Comparison of ENCODE assay signal across 11 cellular contexts in genomic region chr5:56249074-56249473, GRCh38. TPM values are rescaled to one million over a fixed set of nuclear protein-coding genes. Genes with fewer than 3 reads are reported as not detected.
DNase-seq lines count a peak whose midpoint lies in the region; ATAC-seq, FAIRE-seq and TF ChIP-seq lines count a peak whose summit lies in the region.
"Not testable (repeated sequence)": the region's sequence is repeated elsewhere in the genome, so short reads cannot be mapped to it uniquely, and the experiment has no call there.
"Had no signal": no experiment of that assay in that cellular context is flagged by ENCODE, and none has a peak within 500 bp of the region (broad histone marks: within the 10 kb centered on the region; RNA-seq: fewer than 3 reads in every experiment).

No MANE protein-coding gene starts in this region.

- RAD21 ChIA-PET in HCT116 (lab: Charles Lee; ENCODE audit: low non-redundant PET in 1 of 2, low total read pairs in 2 of 2, uncharacterized antibody in 2 of 2, unreplicated experiment in 2 of 2): not testable (repeated sequence)

- POLR2A ChIA-PET in A549 (lab: Yijun Ruan, JAX); HCT116 (lab: Charles Lee); WTC11 (lab: Charles Lee); HepG2 (lab: Yijun Ruan, JAX): not testable (repeated sequence)
- POLR2A ChIA-PET in K562 (lab: Yijun Ruan, JAX): interaction anchor here (0.6 kb wide), 1 partner anchor 462 kb away, joined by 3 read pairs; no protein-coding TSS in a partner anchor

- H3K27ac ChIP-seq in A549; HCT116 (ENCODE audit: low read depth, low read length); K562 (ENCODE audit: extremely low read depth, low read depth, low read length); HepG2 (ENCODE audit: extremely low read length, insufficient read depth, low read length): not testable (repeated sequence)

- H3K27me3 Mint-ChIP-seq in WTC11 (ENCODE audit: low read depth): not testable (repeated sequence)

- TF ChIP-seq CTCF in A549 (IDR thresholded peaks at IDR 0.05); HCT116 (IDR thresholded peaks at IDR 0.05 in 2 of 3, conservative IDR thresholded peaks at IDR 0.05 in 1 of 3; ENCODE audit: borderline replicate concordance in 1 of 3, insufficient read depth in 1 of 3, low read depth in 2 of 3, low read length in 2 of 3); WTC11 (IDR thresholded peaks at IDR 0.05); K562 (IDR thresholded peaks at IDR 0.05 in 2 of 3, conservative IDR thresholded peaks at IDR 0.05 in 1 of 3; ENCODE audit: insufficient read depth in 2 of 3, low read depth in 1 of 3, low read length in 3 of 3); HepG2 (CRISPR knock-in tag; IDR thresholded peaks at IDR 0.05): not testable (repeated sequence)

- not testable (repeated sequence) for H3K9me2 ChIP-seq in HCT116 (ENCODE audit: insufficient read depth)

- not testable (repeated sequence) for TF ChIP-seq RAD21 in A549 (conservative IDR thresholded peaks at IDR 0.05 in 1 of 2, IDR thresholded peaks at IDR 0.05 in 1 of 2); HCT116 (IDR thresholded peaks at IDR 0.05; ENCODE audit: low read depth); K562 (CRISPR knock-in tag; conservative IDR thresholded peaks at IDR 0.05 in 1 of 2, IDR thresholded peaks at IDR 0.05 in 1 of 2); HepG2 (CRISPR knock-in tag; IDR thresholded peaks at IDR 0.05)

- not testable (repeated sequence) for ATAC-seq in A549, HCT116, WTC11, K562, HepG2

- peaks cover 23% of the 10 kb centered on the region for H3K9me3 Mint-ChIP-seq in WTC11

- intact Hi-C loops in HCT116 (cut with micrococcal nuclease); K562 (cut with micrococcal nuclease); HepG2 (cut with micrococcal nuclease; ENCODE audit: unreplicated experiment): not testable (repeated sequence)

- not testable (repeated sequence) for H3K27ac Mint-ChIP-seq in WTC11

- H3K79me2 ChIP-seq in HCT116 (ENCODE audit: insufficient read depth, low read length); K562 (ENCODE audit: control insufficient read depth, insufficient read depth, low read length); HepG2 (ENCODE audit: insufficient read depth, low read length): not testable (repeated sequence)

- H3K36me3 Mint-ChIP-seq in WTC11: not testable (repeated sequence)

- not testable (repeated sequence) for H3K4me1 ChIP-seq in A549; HCT116 (ENCODE audit: control insufficient read depth in 1 of 2, insufficient read depth in 2 of 2, low read length in 2 of 2); HepG2 (ENCODE audit: insufficient read depth, low read length)
- peaks cover 0 to 41% of the 10 kb centered on the region in 2 experiments; a peak in 4 of 5 replicates for H3K4me1 ChIP-seq in K562 (replicated peaks in 1 of 2; ENCODE audit: control insufficient read depth in 2 of 2, insufficient read depth in 2 of 2, low read length in 2 of 2)

- H3K4me2 ChIP-seq in A549; HCT116 (ENCODE audit: low read length); K562 (ENCODE audit: insufficient read depth, low read length); HepG2 (ENCODE audit: low read depth, low read length): not testable (repeated sequence)

- BruUV-seq in HCT116 (replicated peaks; lab: Mats Ljungman, UMichigan); K562 (replicated peaks; lab: Mats Ljungman, UMichigan); HepG2 (replicated peaks; lab: Mats Ljungman, UMichigan): not testable (repeated sequence)

- not testable (repeated sequence) for H3K4me1 Mint-ChIP-seq in WTC11

- not testable (repeated sequence) for H3K36me3 ChIP-seq in HCT116 (ENCODE audit: control insufficient read depth in 1 of 2, insufficient read depth in 2 of 2, low read length in 2 of 2); K562 (ENCODE audit: control insufficient read depth, insufficient read depth, low read length); HepG2 (replicated peaks in 1 of 2; ENCODE audit: control insufficient read depth in 1 of 2, insufficient read depth in 2 of 2, low read length in 2 of 2)

- H4K20me1 ChIP-seq in HCT116 (ENCODE audit: insufficient read depth); K562 (replicated peaks; ENCODE audit: control insufficient read depth, insufficient read depth, low read length); HepG2 (ENCODE audit: insufficient read depth, low read length): not testable (repeated sequence)

- TF ChIP-seq POLR2A in A549 (IDR thresholded peaks at IDR 0.05; ENCODE audit: low read length); HCT116 (IDR thresholded peaks at IDR 0.05; ENCODE audit: borderline replicate concordance, extremely low read depth, insufficient read depth, insufficient read length); K562 (conservative IDR thresholded peaks at IDR 0.05); HepG2 (IDR thresholded peaks at IDR 0.05; ENCODE audit: insufficient read depth in 1 of 2, low read depth in 2 of 2, low read length in 2 of 2): not testable (repeated sequence)

- H3K4me3 ChIP-seq in A549; HCT116 (replicated peaks in 1 of 2; ENCODE audit: low read depth in 1 of 2, low read length in 2 of 2); K562; HepG2 (replicated peaks in 1 of 3; ENCODE audit: insufficient read depth in 1 of 3, low read depth in 2 of 3, low read length in 3 of 3): not testable (repeated sequence)

- DNase-seq in A549 (ENCODE audit: low read depth in 1 of 2, low spot score in 1 of 2): peak in 1 of 2 experiments; percentile 11
- DNase-seq in HCT116 (ENCODE audit: low read depth, low spot score); WTC11 (ENCODE audit: low spot score); K562 (ENCODE audit: extremely low read depth in 1 of 4, low spot score in 3 of 4); HepG2 (ENCODE audit: low spot score): not testable (repeated sequence)
- peak; percentile 23 for DNase-seq in NAMALWA (ENCODE audit: low spot score)

- not testable (repeated sequence) for H3K27me3 ChIP-seq in HCT116 (ENCODE audit: insufficient read depth, low read length); K562 (ENCODE audit: control insufficient read depth in 2 of 2, insufficient read depth in 2 of 2, low read length in 2 of 2); HepG2 (ENCODE audit: control insufficient read depth in 1 of 2, insufficient read depth in 2 of 2, low read length in 2 of 2)

- not testable (repeated sequence) for H2AFZ ChIP-seq in HCT116 (ENCODE audit: low read depth, low read length, poor library complexity, severe bottlenecking); K562 (ENCODE audit: low read depth, low read length); HepG2 (ENCODE audit: low read length)

- not testable (repeated sequence) for H3K4me3 Mint-ChIP-seq in WTC11

- TF ChIP-seq EP300 in A549 (IDR thresholded peaks at IDR 0.05); K562 (IDR thresholded peaks at IDR 0.05; ENCODE audit: low read length); HepG2 (IDR thresholded peaks at IDR 0.05; ENCODE audit: low read depth in 2 of 2, low read length in 2 of 2); HepG2 (CRISPR knock-in tag; IDR thresholded peaks at IDR 0.05; ENCODE audit: borderline replicate concordance): not testable (repeated sequence)

- 46% methylated on average over 5 of the region's 5 CpGs for WGBS in A549 (ENCODE audit: missing lambda C conversion rate)
- 85% methylated on average over 5 of the region's 5 CpGs for WGBS in K562 (ENCODE audit: insufficient coverage, low coverage, missing lambda C conversion rate)
- 47% methylated on average over 5 of the region's 5 CpGs for WGBS in HepG2 (ENCODE audit: low lambda C conversion rate)

- not testable (repeated sequence) for H3K9me3 ChIP-seq in A549; HCT116 (ENCODE audit: control insufficient read depth in 1 of 2, insufficient read depth in 1 of 2, low read depth in 1 of 2, low read length in 2 of 2); K562 (replicated peaks; ENCODE audit: control insufficient read depth, insufficient read depth, low read depth, low read length); HepG2 (ENCODE audit: low read length)

- H3K9me1 ChIP-seq in K562 (ENCODE audit: control insufficient read depth, insufficient read depth, low read length): not testable (repeated sequence)

- CTCF ChIA-PET in A549 (lab: Yijun Ruan, JAX): interaction anchor here (1.4 to 1.9 kb wide), 2 partner anchors 15 to 22 kb away, joined by 4 to 5 read pairs; no protein-coding TSS in a partner anchor
- CTCF ChIA-PET in HCT116 (lab: Charles Lee); WTC11 (lab: Charles Lee); K562 (lab: Yijun Ruan, JAX; ENCODE audit: low intra/inter-chr PET ratio); HepG2 (lab: Yijun Ruan, JAX; ENCODE audit: low intra/inter-chr PET ratio, low total read pairs): not testable (repeated sequence)

- in situ Hi-C loops in K562 (cut with MboI); HepG2 (cut with HindIII; ENCODE audit: extremely low pct_ligation_motif_present, low pct_unique_long_range_greater_than_20kb): not testable (repeated sequence)

- not testable (repeated sequence) for FAIRE-seq in A549 (lab: Jason Lieb, UNC); K562 (lab: Jason Lieb, UNC); HepG2 (lab: Jason Lieb, UNC)

- H3K9ac ChIP-seq in HCT116 (ENCODE audit: low read length); K562 (ENCODE audit: insufficient read depth in 1 of 2, low read depth in 2 of 2, low read length in 2 of 2); HepG2 (ENCODE audit: insufficient read depth, low read depth, low read length): not testable (repeated sequence)

RNA-seq across cellular contexts. Expression of gene ANKRD55, which starts 15.9 kb away (rescaled TPM):
- polyA plus RNA-seq in A549 (2011; rRNA removed): 0.26 and 0.30 TPM in 2 replicates
- polyA plus RNA-seq in A549 (2012; cell fraction: cytosol; rRNA removed): 0.05 TPM in 2 replicates
- polyA plus RNA-seq in A549 (2012; cell fraction: nucleus; rRNA removed): 0.07 TPM in 1 of 2 replicates, not detected in the other
- 0.05 to 0.12 TPM (median 0.10 TPM) in 3 replicates for polyA plus RNA-seq in A549 (2017; fragmentation: RNase III; extraction: RNeasy Plus Mini Kit Qiagen cat#74134 plus additional on column Dnase treatment)
- polyA minus RNA-seq in A549 (2011; rRNA and poly(A)+ RNA removed): 0.49 TPM in 1 of 2 replicates, not detected in the other
- total RNA-seq in HCT116 (2021; ENCODE audit: unreplicated experiment): not detected
- polyA plus RNA-seq in HCT116 (2012): not detected in 2 replicates
- total RNA-seq in WTC11 (2021): not detected in 3 replicates
- 2.5 and 3.5 TPM in 2 replicates for total RNA-seq in K562 (2011; cell fraction: chromatin; rRNA removed; ENCODE audit: low replicate concordance)
- 0.92 and 2.2 TPM in 2 replicates for total RNA-seq in K562 (2011; cell fraction: nucleolus; rRNA removed)
- 1.6 and 2.2 TPM in 2 replicates for total RNA-seq in K562 (2011; cell fraction: nucleoplasm; rRNA removed)
- 4.4 and 4.8 TPM in 2 replicates for total RNA-seq in K562 (2014; rRNA removed)
- total RNA-seq in K562 (2014; rRNA removed; fragmentation: Illumina TruSeq; extraction: Trizol): 3.2 and 3.5 TPM in 2 replicates
- total RNA-seq in K562 (2015; rRNA removed; fragmentation: Illumina TruSeq; extraction: Trizol): 7.1 and 7.5 TPM in 2 replicates
- total RNA-seq in K562 (2021): 3.4 and 3.6 TPM in 2 replicates
- polyA plus RNA-seq in K562 (2011; rRNA removed): 2.3 and 10.6 TPM in 2 replicates
- polyA plus RNA-seq in K562 (2011; cell fraction: cytosol; rRNA removed): 2.2 and 8.9 TPM in 2 replicates
- 1.2 and 6.2 TPM in 2 replicates for polyA plus RNA-seq in K562 (2011; cell fraction: nucleus; rRNA removed)
- polyA plus RNA-seq in K562 (2012): 8.3 and 11.9 TPM in 2 replicates
- 5.8 and 6.5 TPM in 2 replicates for polyA plus RNA-seq in K562 (2014; fragmentation: Illumina TruSeq; extraction: Trizol)
- 10 to 100 TPM in 1 of 2 experiments, 1 to 10 TPM in 1; 10.0 to 10.2 TPM for polyA plus RNA-seq in K562 (2014; fragmentation: Nextera tagmentation; extraction: Ambion mirVana)
- polyA plus RNA-seq in K562 (2014; rRNA removed): 4.6 TPM in 2 replicates
- polyA minus RNA-seq in K562 (2011; rRNA and poly(A)+ RNA removed): 2.0 and 11.6 TPM in 2 replicates
- 4.0 TPM in 1 of 2 replicates, not detected in the other for polyA minus RNA-seq in K562 (2011; cell fraction: cytosol; rRNA and poly(A)+ RNA removed)
- 1.2 and 3.1 TPM in 2 replicates for polyA minus RNA-seq in K562 (2011; cell fraction: nucleus; rRNA and poly(A)+ RNA removed)
- 0.11 and 0.31 TPM in 2 replicates for total RNA-seq in HepG2 (2016; rRNA removed; fragmentation: Illumina TruSeq; extraction: Trizol)
- not detected in 2 replicates for total RNA-seq in HepG2 (2016; cell fraction: cytosol; rRNA removed; fragmentation: Illumina TruSeq; extraction: Trizol; ENCODE audit: low read depth)
- 0.17 TPM in 1 of 2 replicates, not detected in the other for total RNA-seq in HepG2 (2016; cell fraction: insoluble cytoplasmic fraction; rRNA removed; fragmentation: Illumina TruSeq; extraction: Trizol)
- 0.24 and 0.31 TPM in 2 replicates for total RNA-seq in HepG2 (2016; cell fraction: membrane; rRNA removed; fragmentation: Illumina TruSeq; extraction: Trizol)
- 0.25 TPM in 1 of 2 replicates, not detected in the other for total RNA-seq in HepG2 (2016; cell fraction: nucleus; rRNA removed; fragmentation: Illumina TruSeq; extraction: Trizol)
- polyA plus RNA-seq in HepG2 (2011; rRNA removed): 0.10 and 0.28 TPM in 2 replicates
- polyA plus RNA-seq in HepG2 (2011; cell fraction: cytosol; rRNA removed): 0.12 and 0.13 TPM in 2 replicates
- 0.09 and 0.18 TPM in 2 replicates for polyA plus RNA-seq in HepG2 (2011; cell fraction: nucleus; rRNA removed)
- polyA plus RNA-seq in HepG2 (2012): 0.12 TPM in 1 of 2 replicates, not detected in the other
- 0.15 and 0.29 TPM in 2 replicates for polyA plus RNA-seq in HepG2 (2016; cell fraction: cytosol; fragmentation: Illumina TruSeq; extraction: Trizol; ENCODE audit: low read depth)
- polyA plus RNA-seq in HepG2 (2016; cell fraction: insoluble cytoplasmic fraction; fragmentation: Illumina TruSeq; extraction: Trizol; ENCODE audit: low read depth): 0.40 and 0.46 TPM in 2 replicates
- polyA plus RNA-seq in HepG2 (2016; cell fraction: membrane; fragmentation: Illumina TruSeq; extraction: Trizol; ENCODE audit: low read depth): 0.19 and 0.24 TPM in 2 replicates
- polyA plus RNA-seq in HepG2 (2016; cell fraction: nucleus; fragmentation: Illumina TruSeq; extraction: Trizol; ENCODE audit: insufficient read depth, low read depth): 0.31 TPM in 1 of 2 replicates, not detected in the other
- polyA minus RNA-seq in HepG2 (2011; rRNA and poly(A)+ RNA removed; ENCODE audit: low replicate concordance): 0.21 TPM in 1 of 2 replicates, not detected in the other
- polyA minus RNA-seq in HepG2 (2011; cell fraction: cytosol; rRNA and poly(A)+ RNA removed): not detected in 2 replicates
- polyA minus RNA-seq in HepG2 (2011; cell fraction: nucleus; rRNA and poly(A)+ RNA removed): not detected in 2 replicates
- total RNA-seq: A673; Calu3; CD8-positive, alpha-beta T cell had no signal
- polyA plus RNA-seq: AG04450, BJ had no signal
